2 cellular contexts compared by ENCODE assay signal in the genomic region with DNA sequence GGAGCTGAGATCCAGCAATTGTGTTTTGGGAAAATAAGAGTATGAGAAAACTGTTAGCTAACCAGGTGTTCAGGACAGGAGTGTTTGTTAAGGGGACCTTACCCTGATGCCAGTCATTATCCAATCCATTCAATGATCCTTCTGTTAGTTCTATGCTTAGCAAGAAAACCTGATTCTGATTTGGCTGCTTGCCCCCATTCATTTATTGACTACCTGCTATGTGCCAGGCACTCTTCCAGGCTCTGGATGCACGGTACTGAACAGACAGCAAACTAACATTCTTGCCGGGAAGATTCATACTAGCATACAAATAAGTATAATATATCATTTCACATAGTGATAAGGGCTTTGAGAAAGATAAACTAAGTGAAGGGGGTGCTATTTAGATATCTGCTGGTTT.
TF ChIP-seq lines count a peak whose summit lies in the region.

No MANE protein-coding gene starts in this region.

TF ChIP-seq in liver, 16 proteins besides CTCF, POLR2A, EP300 and RAD21 (continued from another document):
- TF ChIP-seq, protein P1, sequence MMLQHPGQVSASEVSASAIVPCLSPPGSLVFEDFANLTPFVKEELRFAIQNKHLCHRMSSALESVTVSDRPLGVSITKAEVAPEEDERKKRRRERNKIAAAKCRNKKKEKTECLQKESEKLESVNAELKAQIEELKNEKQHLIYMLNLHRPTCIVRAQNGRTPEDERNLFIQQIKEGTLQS (IDR thresholded peaks at IDR 0.05): no peak
- TF ChIP-seq EGR1 (IDR thresholded peaks at IDR 0.05; ENCODE audit: low read depth in 2 of 2) (no peak), NR2F2 (IDR thresholded peaks at IDR 0.05) (no peak), YY1 (IDR thresholded peaks at IDR 0.05) (no peak), GABPA (IDR thresholded peaks at IDR 0.05 in 1 of 2, conservative IDR thresholded peaks at IDR 0.05 in 1 of 2) (no peak), HNF4A (conservative IDR thresholded peaks at IDR 0.05) (no peak), FOXA2 (IDR thresholded peaks at IDR 0.05) (no peak), FOXA1 (IDR thresholded peaks at IDR 0.05) (no peak), JUND (IDR thresholded peaks at IDR 0.05) (no peak), TAF1 (conservative IDR thresholded peaks at IDR 0.05) (no peak), SP1 (IDR thresholded peaks at IDR 0.05) (no peak), HNF4G (IDR thresholded peaks at IDR 0.05) (no peak)
- TF ChIP-seq, protein P2, sequence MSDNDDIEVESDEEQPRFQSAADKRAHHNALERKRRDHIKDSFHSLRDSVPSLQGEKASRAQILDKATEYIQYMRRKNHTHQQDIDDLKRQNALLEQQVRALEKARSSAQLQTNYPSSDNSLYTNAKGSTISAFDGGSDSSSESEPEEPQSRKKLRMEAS (IDR thresholded peaks at IDR 0.05): no peak
- TF ChIP-seq, protein P3, sequence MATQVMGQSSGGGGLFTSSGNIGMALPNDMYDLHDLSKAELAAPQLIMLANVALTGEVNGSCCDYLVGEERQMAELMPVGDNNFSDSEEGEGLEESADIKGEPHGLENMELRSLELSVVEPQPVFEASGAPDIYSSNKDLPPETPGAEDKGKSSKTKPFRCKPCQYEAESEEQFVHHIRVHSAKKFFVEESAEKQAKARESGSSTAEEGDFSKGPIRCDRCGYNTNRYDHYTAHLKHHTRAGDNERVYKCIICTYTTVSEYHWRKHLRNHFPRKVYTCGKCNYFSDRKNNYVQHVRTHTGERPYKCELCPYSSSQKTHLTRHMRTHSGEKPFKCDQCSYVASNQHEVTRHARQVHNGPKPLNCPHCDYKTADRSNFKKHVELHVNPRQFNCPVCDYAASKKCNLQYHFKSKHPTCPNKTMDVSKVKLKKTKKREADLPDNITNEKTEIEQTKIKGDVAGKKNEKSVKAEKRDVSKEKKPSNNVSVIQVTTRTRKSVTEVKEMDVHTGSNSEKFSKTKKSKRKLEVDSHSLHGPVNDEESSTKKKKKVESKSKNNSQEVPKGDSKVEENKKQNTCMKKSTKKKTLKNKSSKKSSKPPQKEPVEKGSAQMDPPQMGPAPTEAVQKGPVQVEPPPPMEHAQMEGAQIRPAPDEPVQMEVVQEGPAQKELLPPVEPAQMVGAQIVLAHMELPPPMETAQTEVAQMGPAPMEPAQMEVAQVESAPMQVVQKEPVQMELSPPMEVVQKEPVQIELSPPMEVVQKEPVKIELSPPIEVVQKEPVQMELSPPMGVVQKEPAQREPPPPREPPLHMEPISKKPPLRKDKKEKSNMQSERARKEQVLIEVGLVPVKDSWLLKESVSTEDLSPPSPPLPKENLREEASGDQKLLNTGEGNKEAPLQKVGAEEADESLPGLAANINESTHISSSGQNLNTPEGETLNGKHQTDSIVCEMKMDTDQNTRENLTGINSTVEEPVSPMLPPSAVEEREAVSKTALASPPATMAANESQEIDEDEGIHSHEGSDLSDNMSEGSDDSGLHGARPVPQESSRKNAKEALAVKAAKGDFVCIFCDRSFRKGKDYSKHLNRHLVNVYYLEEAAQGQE (IDR thresholded peaks at IDR 0.05): no peak
- TF ChIP-seq, protein P4, sequence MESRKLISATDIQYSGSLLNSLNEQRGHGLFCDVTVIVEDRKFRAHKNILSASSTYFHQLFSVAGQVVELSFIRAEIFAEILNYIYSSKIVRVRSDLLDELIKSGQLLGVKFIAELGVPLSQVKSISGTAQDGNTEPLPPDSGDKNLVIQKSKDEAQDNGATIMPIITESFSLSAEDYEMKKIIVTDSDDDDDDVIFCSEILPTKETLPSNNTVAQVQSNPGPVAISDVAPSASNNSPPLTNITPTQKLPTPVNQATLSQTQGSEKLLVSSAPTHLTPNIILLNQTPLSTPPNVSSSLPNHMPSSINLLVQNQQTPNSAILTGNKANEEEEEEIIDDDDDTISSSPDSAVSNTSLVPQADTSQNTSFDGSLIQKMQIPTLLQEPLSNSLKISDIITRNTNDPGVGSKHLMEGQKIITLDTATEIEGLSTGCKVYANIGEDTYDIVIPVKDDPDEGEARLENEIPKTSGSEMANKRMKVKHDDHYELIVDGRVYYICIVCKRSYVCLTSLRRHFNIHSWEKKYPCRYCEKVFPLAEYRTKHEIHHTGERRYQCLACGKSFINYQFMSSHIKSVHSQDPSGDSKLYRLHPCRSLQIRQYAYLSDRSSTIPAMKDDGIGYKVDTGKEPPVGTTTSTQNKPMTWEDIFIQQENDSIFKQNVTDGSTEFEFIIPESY (IDR thresholded peaks at IDR 0.05): no peak

TF ChIP-seq in HepG2, 621 proteins besides CTCF, POLR2A, EP300 and RAD21 (continued from another document):
- TF ChIP-seq ZNF790 (CRISPR knock-in tag; IDR thresholded peaks at IDR 0.05; ENCODE audit: borderline replicate concordance): no peak
TF ChIP-seq in HepG2: peak in this region for 0.
